Comparison of ENCODE assay signal across 17 cellular contexts in the genomic region with DNA sequence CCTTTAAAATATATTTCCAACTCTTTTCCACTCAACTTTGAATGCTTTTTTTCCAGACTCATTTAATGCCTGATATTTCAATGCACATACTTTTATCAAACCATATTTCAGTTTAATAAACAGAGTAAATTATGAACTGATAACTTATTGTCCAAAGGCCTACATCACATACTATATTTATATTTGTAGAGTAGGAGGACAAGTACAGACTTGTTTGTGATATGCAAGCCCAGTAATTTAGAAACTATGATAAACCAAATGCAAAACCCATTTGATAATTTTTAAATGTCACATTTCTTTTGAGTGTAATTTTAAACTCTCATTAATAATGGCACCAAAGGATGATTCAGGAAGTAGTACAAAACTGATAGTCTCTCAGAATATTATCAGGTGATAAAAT. TPM values are rescaled to one million over a fixed set of nuclear protein-coding genes. Genes with fewer than 3 reads are reported as not detected.
DNase-seq lines count a peak whose midpoint lies in the region; ATAC-seq, FAIRE-seq and TF ChIP-seq lines count a peak whose summit lies in the region.
"Had no signal": no experiment of that assay in that cellular context is flagged by ENCODE, and none has a peak within 500 bp of the region (broad histone marks: within the 10 kb centered on the region; RNA-seq: fewer than 3 reads in every experiment).

No MANE protein-coding gene starts in this region.

- peaks cover 1% of the 10 kb centered on the region for H3K9me3 Mint-ChIP-seq in activated CD4-positive, alpha-beta T cell treated with anti-CD3 and anti-CD28 coated beads, Interleukin-2, amount 10 ng/mL, durations not matched to agents 24 days and 14 days

- H3K27ac ChIP-seq in OCI-LY1 (ENCODE audit: low read depth, low read length, poor library complexity, severe bottlenecking) (peak overlapping the region; percentile 0), psoas muscle (peak overlapping the region; percentile 47)
- H3K27ac ChIP-seq: lower lobe of right lung, Peyer's patch, thoracic aorta had no signal

- H3K36me3 Mint-ChIP-seq in activated CD4-positive, alpha-beta T cell treated with anti-CD3 and anti-CD28 coated beads, Interleukin-2, amount 10 ng/mL, durations not matched to agents 24 days and 14 days (ENCODE audit: low read depth), result peaks cover 31% of the 10 kb centered on the region

- peaks cover 31% of the 10 kb centered on the region for H3K36me3 ChIP-seq in OCI-LY1 (ENCODE audit: insufficient read depth, low read length)
- H3K36me3 ChIP-seq in psoas muscle (ENCODE audit: insufficient read depth in 1 of 2, low read depth in 1 of 2), result no peaks in the 10 kb centered on the region
- H3K36me3 ChIP-seq: esophagus squamous epithelium, lower lobe of right lung, Peyer's patch, thoracic aorta had no signal

- H3K79me2 ChIP-seq in OCI-LY1 (ENCODE audit: insufficient read depth, low read length), result peaks cover 81% of the 10 kb centered on the region

- H3K4me2 ChIP-seq in OCI-LY1 (ENCODE audit: low read length), result peak overlapping the region; percentile 8; the same call in 1 of the 2 replicates

- no peaks in the 10 kb centered on the region for H3F3A ChIP-seq in OCI-LY1 (ENCODE audit: insufficient read depth, low read length)

- intact Hi-C loops in activated CD4-positive, alpha-beta T cell treated with anti-CD3 and anti-CD28 coated beads, Interleukin-2, amount 10 ng/mL, durations not matched to agents 24 days and 14 days (cut with micrococcal nuclease), result loop anchor here (5.0 to 10.0 kb wide), 5 partner anchors 33 to 912 kb away; partner anchors contain the start of genes CCPG1 and PIERCE2
- intact Hi-C loops in psoas muscle (cut with DNase I), result loop anchor here (5.0 to 10.0 kb wide), 4 partner anchors 136 to 248 kb away; partner anchors contain the start of gene NEDD4 (in 2 of the 2)

- TF ChIP-seq CTCF in OCI-LY1 (IDR thresholded peaks at IDR 0.05; ENCODE audit: low read length) (no peak), psoas muscle (IDR thresholded peaks at IDR 0.05) (no peak)

- no peak overlapping the region for H3K4me3 Mint-ChIP-seq in activated CD4-positive, alpha-beta T cell treated with anti-CD3 and anti-CD28 coated beads, Interleukin-2, amount 10 ng/mL, durations not matched to agents 24 days and 14 days

- no peak overlapping the region for H3K9ac ChIP-seq in OCI-LY1 (ENCODE audit: low read length)

- no peaks in the 10 kb centered on the region for H4K20me1 ChIP-seq in OCI-LY1 (ENCODE audit: insufficient read depth, low read length)

- no peak for DNase-seq in activated CD4-positive, alpha-beta T cell treated with anti-CD3 and anti-CD28 coated beads, Interleukin-2, amount 10 ng/mL, durations not matched to agents 24 days and 14 days
- DNase-seq in activated CD4-positive, alpha-beta T cell treated with anti-CD3 and anti-CD28 coated beads for 1 hour, result no peak
- no peak for DNase-seq in psoas muscle
- DNase-seq in SIG-M5 (lab: John Stamatoyannopoulos, UW), result no peak
- DNase-seq in dedifferentiated amniotic fluid mesenchymal stem cell (ENCODE audit: extremely low spot score), result no peak
- DNase-seq: esophagus squamous epithelium; lower lobe of right lung; NCI-H1092; NCI-H446; occipital lobe; Peyer's patch; stimulated activated CD4-positive, alpha-beta T cell treated with anti-CD3 and anti-CD28 coated beads, Interleukin-12 subunit alpha, Interleukin-12 subunit beta, amount 100 ng/mL, for 4 hours had no signal

- no peaks in the 10 kb centered on the region for H3K27me3 Mint-ChIP-seq in activated CD4-positive, alpha-beta T cell treated with anti-CD3 and anti-CD28 coated beads, Interleukin-2, amount 10 ng/mL, durations not matched to agents 24 days and 14 days

- H3K4me1 ChIP-seq in OCI-LY1 (ENCODE audit: insufficient read depth, low read length, severe bottlenecking), result peaks cover 27% of the 10 kb centered on the region
- peaks cover 24% of the 10 kb centered on the region for H3K4me1 ChIP-seq in psoas muscle

- H3K4me3 ChIP-seq in OCI-LY1 (ENCODE audit: low read depth, low read length, poor library complexity, severe bottlenecking), result no peak overlapping the region
- H3K4me3 ChIP-seq in psoas muscle, result peak overlapping the region; percentile 78
- H3K4me3 ChIP-seq: lower lobe of right lung, Peyer's patch, thoracic aorta had no signal

- H2AFZ ChIP-seq in OCI-LY1 (ENCODE audit: low read length), result no peak overlapping the region

- peak overlapping the region; percentile 70 for H3K27ac Mint-ChIP-seq in activated CD4-positive, alpha-beta T cell treated with anti-CD3 and anti-CD28 coated beads, Interleukin-2, amount 10 ng/mL, durations not matched to agents 24 days and 14 days

- H3K27me3 ChIP-seq in OCI-LY1 (ENCODE audit: insufficient read depth, low read length), result no peaks in the 10 kb centered on the region
- H3K27me3 ChIP-seq in psoas muscle (ENCODE audit: insufficient read depth in 3 of 3, low read length in 2 of 3), result no peaks in the 10 kb centered on the region
- H3K27me3 ChIP-seq: esophagus squamous epithelium, Peyer's patch had no signal

- H3K9me3 ChIP-seq in OCI-LY1 (ENCODE audit: low read length), result peaks cover 11% of the 10 kb centered on the region
- no peaks in the 10 kb centered on the region for H3K9me3 ChIP-seq in psoas muscle
- H3K9me3 ChIP-seq: esophagus squamous epithelium, lower lobe of right lung, Peyer's patch, thoracic aorta had no signal

- H3K9me2 ChIP-seq in OCI-LY1 (ENCODE audit: low read depth, low read length), result no peaks in the 10 kb centered on the region

- ATAC-seq in psoas muscle (no peak), GM21381 (IDR thresholded peaks at IDR 0.05; ENCODE audit: unreplicated experiment) (no peak)
- ATAC-seq: lower lobe of right lung had no signal

- H3K4me1 Mint-ChIP-seq in activated CD4-positive, alpha-beta T cell treated with anti-CD3 and anti-CD28 coated beads, Interleukin-2, amount 10 ng/mL, durations not matched to agents 24 days and 14 days, result peaks cover 31% of the 10 kb centered on the region

- peak; percentile 35 for FAIRE-seq in endometrium (lab: Jason Lieb, UNC)
- FAIRE-seq: D721Med had no signal

RNA-seq across cellular contexts. Expression of gene RFX7, which starts 3.3 kb away (rescaled TPM):
- 34.0 and 36.3 TPM in 2 replicates for total RNA-seq in activated CD4-positive, alpha-beta T cell treated with anti-CD3 and anti-CD28 coated beads, Interleukin-2, amount 10 ng/mL, durations not matched to agents 24 days and 14 days
- 10 to 100 TPM; 11.8 to 17.6 (median 14.3) TPM for total RNA-seq in psoas muscle
- polyA plus RNA-seq in psoas muscle, result 1 to 10 TPM in 2 of 3 donors, under 1 TPM in 1; 0.83 to 6.1 (median 2.2) TPM
